Comparison of ENCODE assay signal across 23 cellular contexts in genomic region chr19:15813916-15814315, GRCh38. TPM values are rescaled to one million over a fixed set of nuclear protein-coding genes. Genes with fewer than 3 reads are reported as not detected.
DNase-seq lines count a peak whose midpoint lies in the region; ATAC-seq, FAIRE-seq and TF ChIP-seq lines count a peak whose summit lies in the region.
"Had no signal": no experiment of that assay in that cellular context is flagged by ENCODE, and none has a peak within 500 bp of the region (broad histone marks: within the 10 kb centered on the region; RNA-seq: fewer than 3 reads in every experiment).

No MANE protein-coding gene starts in this region.

- H3K9me3 ChIP-seq in A549 (no peaks in the 10 kb centered on the region), HCT116 (ENCODE audit: control insufficient read depth in 1 of 2, insufficient read depth in 1 of 2, low read depth in 1 of 2, low read length in 2 of 2) (no peaks in the 10 kb centered on the region), Panc1 (ENCODE audit: control insufficient read depth, insufficient read depth, low read depth, low read length) (no peaks in the 10 kb centered on the region), left ventricle myocardium inferior (replicated peaks) (no peaks in the 10 kb centered on the region)
- H3K9me3 ChIP-seq: Caco-2, Peyer's patch, SK-N-SH had no signal

- H3K9ac ChIP-seq in HCT116 (ENCODE audit: low read length): peak overlapping the region; percentile 22; the same call in 1 of the 2 replicates
- H3K9ac ChIP-seq: SK-N-SH had no signal

- 16% methylated on average over 7 of the region's 7 CpGs for WGBS in A549 (ENCODE audit: missing lambda C conversion rate)

- POLR2A ChIA-PET in A549 (lab: Yijun Ruan, JAX): no interaction called here
- POLR2A ChIA-PET in HCT116 (lab: Charles Lee): no interaction called here
- POLR2A ChIA-PET in Panc1 (lab: Charles Lee): no interaction called here

- DNase-seq in A549 (ENCODE audit: low read depth in 1 of 2, low spot score in 1 of 2) (no peak), HCT116 (ENCODE audit: low read depth, low spot score) (no peak), Panc1 (ENCODE audit: low read depth, low spot score) (no peak), bronchial epithelial cell (ENCODE audit: low read depth) (no peak), SKM-1 treated with dmso at 0.1 percent for 144 hours (lab: John Stamatoyannopoulos, UW; ENCODE audit: unreplicated experiment) (no peak), left ventricle myocardium inferior (no peak), AG08395 (ENCODE audit: low spot score) (no peak), NCI-H187 treated with DMSO at 0.1 percent for 48 hours (lab: John Stamatoyannopoulos, UW) (no peak)
- DNase-seq: C1 segment of cervical spinal cord; Caco-2; CD8-positive, alpha-beta T cell; DMS153; DND-41; NCI-H2029 treated with DMSO at 0.1 percent for 48 hours; NCI-H446 treated with DMSO at 0.1 percent for 48 hours; NCI-H526 treated with DMSO at 0.1 percent for 48 hours; Peyer's patch; SK-N-SH had no signal

- FAIRE-seq in A549 (lab: Jason Lieb, UNC) (no peak), bronchial epithelial cell (lab: Jason Lieb, UNC) (peak; percentile 77)
- FAIRE-seq: A204.1, GM12892 had no signal

- TF ChIP-seq POLR2A in A549 (IDR thresholded peaks at IDR 0.05; ENCODE audit: low read length): no peak
- TF ChIP-seq POLR2A in HCT116 (IDR thresholded peaks at IDR 0.05; ENCODE audit: borderline replicate concordance, extremely low read depth, insufficient read depth, insufficient read length): no peak

- no peaks in the 10 kb centered on the region for H3K9me2 ChIP-seq in HCT116 (ENCODE audit: insufficient read depth)
- H3K9me2 ChIP-seq: SK-N-SH had no signal

- TF ChIP-seq RAD21 in A549 (conservative IDR thresholded peaks at IDR 0.05 in 1 of 2, IDR thresholded peaks at IDR 0.05 in 1 of 2) (no peak), HCT116 (IDR thresholded peaks at IDR 0.05; ENCODE audit: low read depth) (no peak)

- no peak for TF ChIP-seq EP300 in A549 (IDR thresholded peaks at IDR 0.05)

- no peaks in the 10 kb centered on the region for H3K79me2 ChIP-seq in HCT116 (ENCODE audit: insufficient read depth, low read length)

- no peak for TF ChIP-seq CTCF in A549 (IDR thresholded peaks at IDR 0.05)
- TF ChIP-seq CTCF in HCT116 (IDR thresholded peaks at IDR 0.05 in 2 of 3, conservative IDR thresholded peaks at IDR 0.05 in 1 of 3; ENCODE audit: borderline replicate concordance in 1 of 3, insufficient read depth in 1 of 3, low read depth in 2 of 3, low read length in 2 of 3): no peak
- no peak for TF ChIP-seq CTCF in Panc1 (IDR thresholded peaks at IDR 0.05)
- TF ChIP-seq CTCF in bronchial epithelial cell (IDR thresholded peaks at IDR 0.05; ENCODE audit: insufficient read depth, low read length, severe bottlenecking): no peak
- no peak for TF ChIP-seq CTCF in left ventricle myocardium inferior (IDR thresholded peaks at IDR 0.05; ENCODE audit: borderline replicate concordance)

- BruUV-seq in HCT116 (replicated peaks; lab: Mats Ljungman, UMichigan) (TSS peak; percentile 71), Panc1 (replicated peaks; lab: Mats Ljungman, UMichigan) (no TSS peak)

- H3K4me3 ChIP-seq in A549: no peak overlapping the region
- H3K4me3 ChIP-seq in HCT116 (replicated peaks in 1 of 2; ENCODE audit: low read depth in 1 of 2, low read length in 2 of 2): no peak overlapping the region
- no peak overlapping the region for H3K4me3 ChIP-seq in Panc1 (ENCODE audit: low read depth in 2 of 2, low read length in 2 of 2)
- no peak overlapping the region for H3K4me3 ChIP-seq in bronchial epithelial cell (ENCODE audit: low read depth, low read length)
- no peak overlapping the region for H3K4me3 ChIP-seq in left ventricle myocardium inferior
- H3K4me3 ChIP-seq: Peyer's patch had no signal

- intact Hi-C loops in HCT116 (cut with micrococcal nuclease) (loop anchor here (2.0 kb wide), 1 partner anchor 55 kb away; no protein-coding TSS in a partner anchor), Panc1 (cut with micrococcal nuclease; ENCODE audit: unreplicated experiment) (no loop called here), left ventricle myocardium inferior (cut with micrococcal nuclease) (no loop called here)

- no peaks in the 10 kb centered on the region for H4K20me1 ChIP-seq in HCT116 (ENCODE audit: insufficient read depth)

- CTCF ChIA-PET in A549 (lab: Yijun Ruan, JAX) (no interaction called here), HCT116 (lab: Charles Lee) (no interaction called here), Panc1 (lab: Charles Lee) (interaction anchor here (0.6 kb wide), 1 partner anchor 30 kb away, joined by 4 read pairs; no protein-coding TSS in a partner anchor)

- H3K36me3 ChIP-seq in HCT116 (ENCODE audit: control insufficient read depth in 1 of 2, insufficient read depth in 2 of 2, low read length in 2 of 2) (no peaks in the 10 kb centered on the region), Panc1 (ENCODE audit: control insufficient read depth, insufficient read depth, low read length) (no peaks in the 10 kb centered on the region), bronchial epithelial cell (ENCODE audit: control insufficient read depth, insufficient read depth, low read length) (no peaks in the 10 kb centered on the region), left ventricle myocardium inferior (no peaks in the 10 kb centered on the region)
- H3K36me3 ChIP-seq: Peyer's patch had no signal

- H3K4me1 ChIP-seq in A549 (no peaks in the 10 kb centered on the region), HCT116 (ENCODE audit: control insufficient read depth in 1 of 2, insufficient read depth in 2 of 2, low read length in 2 of 2) (peaks cover 33 to 58% of the 10 kb centered on the region in 2 experiments), Panc1 (ENCODE audit: control insufficient read depth, insufficient read depth, low read length) (no peaks in the 10 kb centered on the region), left ventricle myocardium inferior (no peaks in the 10 kb centered on the region)
- H3K4me1 ChIP-seq: Peyer's patch had no signal

- RAD21 ChIA-PET in HCT116 (lab: Charles Lee; ENCODE audit: low non-redundant PET in 1 of 2, low total read pairs in 2 of 2, uncharacterized antibody in 2 of 2, unreplicated experiment in 2 of 2): no interaction called here

- no peaks in the 10 kb centered on the region for H3K27me3 ChIP-seq in HCT116 (ENCODE audit: insufficient read depth, low read length)
- H3K27me3 ChIP-seq in Panc1 (ENCODE audit: control insufficient read depth, insufficient read depth, low read length): no peaks in the 10 kb centered on the region; the same call in 1 of the 2 replicates
- no peaks in the 10 kb centered on the region for H3K27me3 ChIP-seq in bronchial epithelial cell (ENCODE audit: control insufficient read depth, insufficient read depth, low read length)
- peaks cover 66% of the 10 kb centered on the region for H3K27me3 ChIP-seq in left ventricle myocardium inferior (ENCODE audit: low read depth)
- H3K27me3 ChIP-seq: Peyer's patch had no signal

- H3K4me2 ChIP-seq in A549: no peak overlapping the region
- H3K4me2 ChIP-seq in HCT116 (ENCODE audit: low read length): peak overlapping the region; percentile 42
- H3K4me2 ChIP-seq: SK-N-SH had no signal

- no peak overlapping the region for H2AFZ ChIP-seq in HCT116 (ENCODE audit: low read depth, low read length, poor library complexity, severe bottlenecking)

- ATAC-seq in A549: peak; percentile 42 to 55; a peak in 2 of 6 replicates
- ATAC-seq in HCT116: peak; percentile 28; the same call in 1 of the 2 replicates
- peak; percentile 38; the same call in 1 of the 2 replicates for ATAC-seq in Panc1
- ATAC-seq: CD8-positive, alpha-beta T cell had no signal

- H3K27ac ChIP-seq in A549: no peak overlapping the region
- H3K27ac ChIP-seq in HCT116 (ENCODE audit: low read depth, low read length): no peak overlapping the region
- no peak overlapping the region for H3K27ac ChIP-seq in Panc1 (ENCODE audit: low read length)
- H3K27ac ChIP-seq in left ventricle myocardium inferior (replicated peaks): no peak overlapping the region
- H3K27ac ChIP-seq: HL-60, Peyer's patch had no signal

- in situ Hi-C loops in Panc1 (cut with HindIII; ENCODE audit: low pct_unique_long_range_greater_than_20kb, low sequenced_read_pairs): no loop called here

TF ChIP-seq in A549, 52 proteins besides CTCF, POLR2A, EP300 and RAD21:
- TF ChIP-seq NFE2L2 (conservative IDR thresholded peaks at IDR 0.05; ENCODE audit: low read length) (no peak), RCOR1 (IDR thresholded peaks at IDR 0.05; ENCODE audit: low read depth, low read length) (no peak)

RNA-seq across cellular contexts. Expression of gene OR10H1, which starts 1.5 kb away (rescaled TPM):
- polyA plus RNA-seq in A549 (2011; rRNA removed) (not detected in 2 replicates), A549 (2017; fragmentation: RNase III; extraction: RNeasy Plus Mini Kit Qiagen cat#74134 plus additional on column Dnase treatment) (not detected in 3 replicates)
- polyA plus RNA-seq in A549 (2012; cell fraction: cytosol; rRNA removed): not detected in 2 replicates
- polyA plus RNA-seq in A549 (2012; cell fraction: nucleus; rRNA removed): not detected in 2 replicates
- not detected in 2 replicates for polyA minus RNA-seq in A549 (2011; rRNA and poly(A)+ RNA removed)
- total RNA-seq in HCT116 (2021; ENCODE audit: unreplicated experiment) (0.17 TPM), Panc1 (2021; ENCODE audit: unreplicated experiment) (not detected), bronchial epithelial cell (not detected in 2 replicates), left ventricle myocardium inferior (not detected)
- polyA plus RNA-seq in HCT116 (2012): 0.42 and 0.52 TPM in 2 replicates
- polyA plus RNA-seq in Panc1 (2012; ENCODE audit: insufficient read length): 0.05 TPM
- total RNA-seq: Caco-2; CD8-positive, alpha-beta T cell; H4; Peyer's patch had no signal
- polyA plus RNA-seq: IgD-negative memory B cell, SK-N-SH had no signal

RNA-seq across cellular contexts. Expression of gene OR10H5, which starts 26.5 kb away (rescaled TPM):
- polyA plus RNA-seq in A549 (2011; rRNA removed) (not detected in 2 replicates), A549 (2017; fragmentation: RNase III; extraction: RNeasy Plus Mini Kit Qiagen cat#74134 plus additional on column Dnase treatment) (not detected in 3 replicates)
- not detected in 2 replicates for polyA plus RNA-seq in A549 (2012; cell fraction: cytosol; rRNA removed)
- polyA plus RNA-seq in A549 (2012; cell fraction: nucleus; rRNA removed): not detected in 2 replicates
- not detected in 2 replicates for polyA minus RNA-seq in A549 (2011; rRNA and poly(A)+ RNA removed)
- total RNA-seq in HCT116 (2021; ENCODE audit: unreplicated experiment) (not detected), Panc1 (2021; ENCODE audit: unreplicated experiment) (not detected), bronchial epithelial cell (not detected in 2 replicates), left ventricle myocardium inferior (not detected)
- not detected in 2 replicates for polyA plus RNA-seq in HCT116 (2012)
- polyA plus RNA-seq in Panc1 (2012; ENCODE audit: insufficient read length): not detected
- total RNA-seq: Caco-2; CD8-positive, alpha-beta T cell; H4; Peyer's patch had no signal
- polyA plus RNA-seq: IgD-negative memory B cell, SK-N-SH had no signal
